8 cellular contexts compared by ENCODE assay signal in the genomic region with DNA sequence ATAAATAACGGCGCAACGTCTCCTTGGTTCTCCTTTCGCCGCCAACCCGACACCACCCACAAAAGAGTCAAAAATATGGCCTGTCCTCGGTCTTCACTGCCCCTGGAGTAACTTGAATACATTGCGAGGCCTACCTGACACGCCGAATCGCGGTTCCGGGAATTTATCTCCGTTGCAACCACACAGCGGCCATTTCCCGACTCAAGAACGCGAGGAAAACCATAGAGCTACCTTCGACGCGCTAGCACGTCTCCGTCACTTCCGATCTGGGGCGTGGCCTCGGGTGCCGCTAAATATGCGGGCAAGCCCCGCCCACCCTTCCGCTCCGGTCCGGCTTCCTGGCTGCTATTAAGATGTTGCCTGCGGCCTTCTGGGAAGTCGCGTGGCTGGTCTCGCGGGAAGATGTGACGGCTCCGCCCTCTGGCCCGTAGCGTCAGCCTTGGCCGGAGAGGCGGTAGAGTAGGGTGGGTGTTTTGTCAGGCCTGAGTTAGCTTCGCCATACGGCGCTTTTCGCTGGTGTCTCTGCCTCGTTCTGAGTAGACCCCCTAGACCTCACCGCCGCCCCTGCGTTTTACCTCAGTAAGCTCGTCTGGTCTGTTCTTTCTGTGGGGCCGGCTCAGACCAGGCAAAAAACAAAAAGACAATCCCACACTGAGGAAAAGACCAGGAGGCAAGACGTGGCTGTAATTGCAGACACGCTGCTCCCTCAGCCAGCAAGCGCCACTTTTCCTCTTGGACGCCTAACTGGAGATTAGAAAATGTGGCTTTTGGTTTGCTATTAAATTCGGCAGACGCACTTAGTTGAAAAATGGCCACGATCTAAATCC.
DNase-seq lines count a peak whose midpoint lies in the region; ATAC-seq lines count a peak whose summit lies in the region.

TSS of gene BCLAF1 (minus strand) at position 268 of the 827 bp plus-strand sequence. CDS start 9,980 bp downstream, outside the sequence.

- DNase-seq in C1 segment of cervical spinal cord (lab: John Stamatoyannopoulos, UW) (peak; percentile 90 to 100 (median 99)), NCI-H748 treated with DMSO at 0.1 percent for 48 hours (lab: John Stamatoyannopoulos, UW) (peak; percentile 99), dedifferentiated amniotic fluid mesenchymal stem cell (ENCODE audit: extremely low spot score) (peak; percentile 99), left kidney (ENCODE audit: low read depth, low spot score) (peak; percentile 100)
- DNase-seq in activated CD4-positive, alpha-beta T cell treated with anti-CD3 and anti-CD28 coated beads, Interleukin-2, amount 50 U/mL, for 24 hours (ENCODE audit: low read depth in 1 of 2, low spot score in 1 of 2): peak; percentile 98 to 99
- peak; percentile 99 for DNase-seq in stimulated activated CD4-positive, alpha-beta T cell treated with anti-CD3 and anti-CD28 coated beads, Interleukin-2, amount 100 ng/mL, for 24 hours

- ATAC-seq in GM19372 (IDR thresholded peaks at IDR 0.05; ENCODE audit: low read depth, unreplicated experiment) (peak; percentile 78), HG03558 (IDR thresholded peaks at IDR 0.05; ENCODE audit: extremely low read depth, unreplicated experiment) (peak; percentile 95)

Comparison
In these comparisons a context has a peak if more than half of its experiments do, and no peak if none do; other contexts are left out.
1. Peak in every context shown above with its lines: DNase-seq and ATAC-seq.